33 cellular contexts compared by ENCODE assay signal in the genomic region with DNA sequence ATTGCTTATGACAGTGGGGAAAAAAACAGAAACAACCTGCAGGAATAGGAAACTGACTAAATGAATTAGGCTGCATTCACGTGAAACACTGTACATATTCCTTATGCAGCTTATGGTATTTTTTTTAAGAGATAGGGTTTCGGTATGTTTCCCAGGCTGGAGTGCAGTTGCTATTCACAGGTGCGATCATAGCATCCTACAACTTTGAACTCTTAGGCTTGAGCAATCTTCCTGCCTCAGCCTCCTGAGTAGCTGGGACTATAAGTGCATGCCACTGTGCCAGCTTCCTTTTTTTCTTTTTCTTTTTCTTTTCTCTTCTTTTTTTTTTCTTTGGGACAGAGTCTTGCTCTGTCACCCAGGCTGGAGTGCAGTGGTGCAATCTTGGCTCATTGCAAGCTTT. TPM values are rescaled to one million over a fixed set of nuclear protein-coding genes. Genes with fewer than 3 reads are reported as not detected.
"Had no signal": no experiment of that assay in that cellular context is flagged by ENCODE, and none has a peak within 500 bp of the region (broad histone marks: within the 10 kb centered on the region; RNA-seq: fewer than 3 reads in every experiment).

No MANE protein-coding gene starts in this region.

- H3K36me3 ChIP-seq: colonic mucosa, gastrocnemius medialis, neutrophil, sigmoid colon, suprapubic skin, tibial artery, upper lobe of right lung had no signal

- ATAC-seq: activated CD4-positive, alpha-beta T cell treated with anti-CD3 and anti-CD28 coated beads for 36 hours; body of pancreas; gastrocnemius medialis had no signal

- DNase-seq: activated B cell treated with CpG ODN at 0.5 μM for 24 hours; activated CD4-positive, alpha-beta T cell treated with anti-CD3 and anti-CD28 coated beads for 36 hours; activated CD4-positive, alpha-beta T cell treated with anti-CD3 and anti-CD28 coated beads, Interleukin-2, amount 50 U/mL, for 4 hours; activated CD8-positive, alpha-beta memory T cell treated with anti-CD3 and anti-CD28 coated beads for 24 hours; activated effector memory CD4-positive, alpha-beta T cell treated with Interleukin-2 at 50 U/mL for 16 hours; activated naive CD4-positive, alpha-beta T cell treated with Interleukin-2 at 50 U/mL for 16 hours; cerebellar nuclear complex; colonic mucosa; effector memory CD4-positive, alpha-beta T cell; erythroblast; hippocampal formation; kidney; left colon; naive B cell; nephron progenitor cell; small intestine; stimulated activated CD4-positive, alpha-beta T cell treated with anti-CD3 and anti-CD28 coated beads, Interleukin-4, amount 100 ng/mL, for 4 hours; stimulated activated CD8-positive, alpha-beta memory T cell treated with anti-CD3 and anti-CD28 coated beads, Interleukin-4, amount 100 ng/mL, for 48 hours; stimulated activated naive B cell treated with anti-CD40 and anti-IgM and Interleukin-4, amounts not matched to agents 10 μg/mL and 1 μg/mL and 100 μg/mL, for 72 hours; upper lobe of right lung had no signal

- H3K27ac Mint-ChIP-seq: activated B cell treated with CpG ODN at 0.5 μM for 24 hours; activated CD4-positive, alpha-beta T cell treated with anti-CD3 and anti-CD28 coated beads for 36 hours; activated naive CD8-positive, alpha-beta T cell; mesothelial cell of epicardium; nephron progenitor cell; progenitor cell of endocrine pancreas; stimulated activated naive B cell treated with anti-CD40 and anti-IgM and Interleukin-4, amounts not matched to agents 10 μg/mL and 1 μg/mL and 100 μg/mL, for 72 hours had no signal

- H3K9me3 Mint-ChIP-seq: activated B cell treated with CpG ODN at 0.5 μM for 24 hours; mesothelial cell of epicardium; naive B cell; nephron progenitor cell; stimulated activated naive B cell treated with anti-CD40 and anti-IgM and Interleukin-4, amounts not matched to agents 10 μg/mL and 1 μg/mL and 100 μg/mL, for 72 hours had no signal

- H3K27me3 ChIP-seq: body of pancreas, colonic mucosa, neutrophil, upper lobe of right lung had no signal

- H3K9me3 ChIP-seq: body of pancreas, colonic mucosa, gastrocnemius medialis, neutrophil, sigmoid colon, suprapubic skin, tibial artery, upper lobe of right lung had no signal

- H3K4me3 Mint-ChIP-seq: activated B cell treated with CpG ODN at 0.5 μM for 24 hours; activated CD4-positive, alpha-beta T cell treated with anti-CD3 and anti-CD28 coated beads for 36 hours; activated naive CD8-positive, alpha-beta T cell; mesothelial cell of epicardium; naive B cell; nephron progenitor cell; stimulated activated naive B cell treated with anti-CD40 and anti-IgM and Interleukin-4, amounts not matched to agents 10 μg/mL and 1 μg/mL and 100 μg/mL, for 72 hours had no signal

- H3K36me3 Mint-ChIP-seq: activated naive CD8-positive, alpha-beta T cell; mesothelial cell of epicardium; naive B cell; stimulated activated naive B cell treated with anti-CD40 and anti-IgM and Interleukin-4, amounts not matched to agents 10 μg/mL and 1 μg/mL and 100 μg/mL, for 72 hours had no signal

- H3K4me3 ChIP-seq: body of pancreas, colonic mucosa, dorsolateral prefrontal cortex, gastrocnemius medialis, sigmoid colon, suprapubic skin, tibial artery, upper lobe of right lung had no signal

- H3K4me1 ChIP-seq: body of pancreas, colonic mucosa, gastrocnemius medialis, suprapubic skin, tibial artery, upper lobe of right lung had no signal

- H3K27ac ChIP-seq: colonic mucosa, gastrocnemius medialis, neutrophil, suprapubic skin, tibial artery, upper lobe of right lung had no signal

RNA-seq across cellular contexts. Expression of a gene that starts 38.4 kb away (rescaled TPM):
- total RNA-seq: activated B cell treated with CpG ODN at 0.5 μM for 24 hours; activated CD4-positive, alpha-beta T cell treated with anti-CD3 and anti-CD28 coated beads for 36 hours; aorta; dorsolateral prefrontal cortex; mesothelial cell of epicardium; osteocyte; T-helper 2 cell treated with Interferon-gamma antibody and Interleukin-4, amounts not matched to agents 100 ng/mL and 5 ng/mL, for 36 hours; upper lobe of right lung had no signal
